In genomic region chr9:33752789-33753188, GRCh38 we compare ENCODE assay signal across 6 cellular contexts. TPM values are rescaled to one million over a fixed set of nuclear protein-coding genes. Genes with fewer than 3 reads are reported as not detected.
"Had no signal": no experiment of that assay in that cellular context is flagged by ENCODE, and none has a peak within 500 bp of the region (broad histone marks: within the 10 kb centered on the region; RNA-seq: fewer than 3 reads in every experiment).

No MANE protein-coding gene starts in this region.

RNA-seq across cellular contexts. Expression of gene PRSS3, which starts 42.6 kb away (rescaled TPM):
- total RNA-seq: endodermal cell, mesothelial cell of epicardium, progenitor cell of endocrine pancreas, smooth muscle cell, urinary bladder had no signal
- polyA plus RNA-seq: naive thymus-derived CD4-positive, alpha-beta T cell; smooth muscle cell had no signal
